Comparison of ENCODE assay signal across 13 cellular contexts in genomic region chr14:92670967-92671366, GRCh38.
DNase-seq lines count a peak whose midpoint lies in the region; ATAC-seq lines count a peak whose summit lies in the region.
"Had no signal": no experiment of that assay in that cellular context is flagged by ENCODE, and none has a peak within 500 bp of the region (broad histone marks: within the 10 kb centered on the region; RNA-seq: fewer than 3 reads in every experiment).

No MANE protein-coding gene starts in this region.

- peaks cover 89% of the 10 kb centered on the region for H3K4me1 Mint-ChIP-seq in activated T-cell treated with anti-CD3 and anti-CD28 coated beads, Interleukin-2, amount 50 U/mL, for 72 hours (ENCODE audit: low read depth)

- peak; percentile 46 for DNase-seq in AG08395 (ENCODE audit: low spot score)
- peak; percentile 57 for DNase-seq in Daoy (ENCODE audit: low read depth)
- no peak for DNase-seq in activated T-cell treated with anti-CD3 and anti-CD28 coated beads, Interleukin-2, amount 50 U/mL, for 72 hours
- DNase-seq in kidney tubule cell (ENCODE audit: low spot score), result peak; percentile 58
- no peak for DNase-seq in SKM-1 (lab: John Stamatoyannopoulos, UW; ENCODE audit: unreplicated experiment)
- no peak for DNase-seq in RPMI8226
- no peak for DNase-seq in left lobe of liver (ENCODE audit: low spot score)
- DNase-seq: gastrocnemius medialis; NCI-H1092; stimulated activated CD4-positive, alpha-beta T cell treated with anti-CD3 and anti-CD28 coated beads, Interleukin-4, amount 100 ng/mL, for 4 hours; stomach; T-helper 9 cell had no signal

- peaks cover 7 to 24% of the 10 kb centered on the region in 2 donors for H3K36me3 Mint-ChIP-seq in activated T-cell treated with anti-CD3 and anti-CD28 coated beads, Interleukin-2, amount 50 U/mL, for 72 hours (ENCODE audit: insufficient read depth in 2 of 2)

- H3K9me3 Mint-ChIP-seq in activated T-cell treated with anti-CD3 and anti-CD28 coated beads, Interleukin-2, amount 50 U/mL, for 72 hours, result no peaks in the 10 kb centered on the region

- no peaks in the 10 kb centered on the region for H3K27me3 Mint-ChIP-seq in activated T-cell treated with anti-CD3 and anti-CD28 coated beads, Interleukin-2, amount 50 U/mL, for 72 hours (ENCODE audit: low read depth)

- peak; percentile 29 to 38 for ATAC-seq in activated T-cell treated with anti-CD3 and anti-CD28 coated beads, Interleukin-2, amount 50 U/mL, for 72 hours (replicated peaks in 1 of 2)
- no peak for ATAC-seq in HG02642 (IDR thresholded peaks at IDR 0.05; ENCODE audit: poor library complexity, unreplicated experiment)
- ATAC-seq in left lobe of liver, result no peak
- ATAC-seq: gastrocnemius medialis had no signal

- no peak overlapping the region for H3K27ac Mint-ChIP-seq in activated T-cell treated with anti-CD3 and anti-CD28 coated beads, Interleukin-2, amount 50 U/mL, for 72 hours

- H3K4me3 Mint-ChIP-seq in activated T-cell treated with anti-CD3 and anti-CD28 coated beads, Interleukin-2, amount 50 U/mL, for 72 hours, result no peak overlapping the region

Comparison
In these comparisons a context has a peak if more than half of its experiments do, and no peak if none do; other contexts are left out.
1. DNase-seq: peak in AG08395 (single experiment), Daoy (single experiment) and kidney tubule cell (single experiment); none in activated T-cell treated with anti-CD3 and anti-CD28 coated beads, Interleukin-2, amount 50 U/mL, for 72 hours (0 of 2), SKM-1 (single experiment), RPMI8226 (single experiment) and left lobe of liver (single experiment).
2. ATAC-seq: peak in activated T-cell treated with anti-CD3 and anti-CD28 coated beads, Interleukin-2, amount 50 U/mL, for 72 hours (2 of 2); none in HG02642 (single experiment) and left lobe of liver (single experiment).